Comparison of ENCODE assay signal across 1 cellular context in genomic region chr11:134360050-134360835, GRCh38.
TF ChIP-seq lines count a peak whose summit lies in the region.

No MANE protein-coding gene starts in this region.

TF ChIP-seq in HepG2, 621 proteins besides CTCF, POLR2A, EP300 and RAD21 (continued from another document and continues in another):
- TF ChIP-seq HNRNPLL (IDR thresholded peaks at IDR 0.05; ENCODE audit: low read depth, low read length, poor library complexity, severe bottlenecking) (peak; percentile 64), ZNF543 (CRISPR knock-in tag; IDR thresholded peaks at IDR 0.05) (no peak), ZNF143 (CRISPR knock-in tag; IDR thresholded peaks at IDR 0.05) (peak; percentile 29; the same call in 1 of the 2 replicates), PITX1 (CRISPR knock-in tag; IDR thresholded peaks at IDR 0.05) (peak; percentile 22; the same call in 1 of the 2 replicates), ETV5 (CRISPR knock-in tag; IDR thresholded peaks at IDR 0.05; ENCODE audit: borderline replicate concordance) (peak; percentile 32; the same call in 1 of the 2 replicates), ZFX (CRISPR knock-in tag; IDR thresholded peaks at IDR 0.05; ENCODE audit: low read depth) (peak; percentile 87), RXRB (CRISPR knock-in tag; IDR thresholded peaks at IDR 0.05; ENCODE audit: borderline replicate concordance) (peak; percentile 17; the same call in 1 of the 2 replicates), TSC22D2 (CRISPR knock-in tag; IDR thresholded peaks at IDR 0.05; ENCODE audit: borderline replicate concordance) (no peak), RBAK (CRISPR knock-in tag; IDR thresholded peaks at IDR 0.05) (no peak), ZNF574 (CRISPR knock-in tag; IDR thresholded peaks at IDR 0.05) (peak; percentile 68), ZNF121 (CRISPR knock-in tag; IDR thresholded peaks at IDR 0.05) (no peak), CENPBD1 (CRISPR knock-in tag; IDR thresholded peaks at IDR 0.05; ENCODE audit: borderline replicate concordance, low read depth) (no peak), ZBTB14 (CRISPR knock-in tag; IDR thresholded peaks at IDR 0.05) (no peak), TEAD2 (CRISPR knock-in tag; IDR thresholded peaks at IDR 0.05) (0 out of 2 replicates have a peak, but pooled peaks have one; percentile 41), PHB2 (IDR thresholded peaks at IDR 0.05; ENCODE audit: partially characterized antibody) (no peak), ZFY (CRISPR knock-in tag; IDR thresholded peaks at IDR 0.05) (peak; percentile 70), FOXJ3 (CRISPR knock-in tag; IDR thresholded peaks at IDR 0.05; ENCODE audit: borderline replicate concordance) (no peak), KDM2A (CRISPR knock-in tag; IDR thresholded peaks at IDR 0.05; ENCODE audit: borderline replicate concordance, low read depth) (peak; percentile 77; the same call in 1 of the 2 replicates), ZSCAN5A (CRISPR knock-in tag; IDR thresholded peaks at IDR 0.05; ENCODE audit: borderline replicate concordance) (no peak), POGZ (CRISPR knock-in tag; IDR thresholded peaks at IDR 0.05) (no peak), GPBP1L1 (CRISPR knock-in tag; IDR thresholded peaks at IDR 0.05) (no peak), CSRNP2 (CRISPR knock-in tag; conservative IDR thresholded peaks at IDR 0.05; ENCODE audit: low read depth) (no peak), ATF7 (IDR thresholded peaks at IDR 0.05) (no peak), ATF7 (CRISPR knock-in tag; IDR thresholded peaks at IDR 0.05) (no peak), RXRA (CRISPR knock-in tag; IDR thresholded peaks at IDR 0.05) (0 out of 2 replicates have a peak, but pooled peaks have one; percentile 23), ZNF451 (CRISPR knock-in tag; IDR thresholded peaks at IDR 0.05) (0 out of 2 replicates have a peak, but pooled peaks have one; percentile 67), IRX3 (CRISPR knock-in tag; IDR thresholded peaks at IDR 0.05; ENCODE audit: borderline replicate concordance, low read depth) (no peak), TFDP1 (CRISPR knock-in tag; IDR thresholded peaks at IDR 0.05; ENCODE audit: borderline replicate concordance) (peak; percentile 59; the same call in 1 of the 2 replicates), TFAP4 (IDR thresholded peaks at IDR 0.05; ENCODE audit: borderline replicate concordance, low read depth) (no peak), BRCA1 (CRISPR knock-in tag; IDR thresholded peaks at IDR 0.05) (0 out of 2 replicates have a peak, but pooled peaks have one; percentile 60), SMC3 (IDR thresholded peaks at IDR 0.05; ENCODE audit: low read length) (peak; percentile 55; the same call in 1 of the 2 replicates), STAG1 (CRISPR knock-in tag; IDR thresholded peaks at IDR 0.05) (peak; percentile 98), ZNF383 (CRISPR knock-in tag; IDR thresholded peaks at IDR 0.05; ENCODE audit: borderline replicate concordance) (no peak), ARID4A (CRISPR knock-in tag; IDR thresholded peaks at IDR 0.05; ENCODE audit: borderline replicate concordance) (peak; percentile 26; the same call in 1 of the 2 replicates), ZNF687 (CRISPR knock-in tag; IDR thresholded peaks at IDR 0.05) (peak; percentile 77), ZNF12 (CRISPR knock-in tag; IDR thresholded peaks at IDR 0.05) (no peak), PLSCR1 (CRISPR knock-in tag; IDR thresholded peaks at IDR 0.05; ENCODE audit: borderline replicate concordance) (no peak)
